ENCODE assay signal across 1 cellular context in genomic region chr16:11431915-11432465, GRCh38.
TF ChIP-seq lines count a peak whose summit lies in the region.

No MANE protein-coding gene starts in this region.

TF ChIP-seq in HepG2, 621 proteins besides CTCF, POLR2A, EP300 and RAD21 (continued from another document and continues in another):
- TF ChIP-seq E2F2 (CRISPR knock-in tag; IDR thresholded peaks at IDR 0.05; ENCODE audit: borderline replicate concordance), result no peak
- no peak for TF ChIP-seq RBM22 (optimal IDR thresholded peaks at IDR 0.05; ENCODE audit: low read length)
- TF ChIP-seq MTF1 (CRISPR knock-in tag; IDR thresholded peaks at IDR 0.05), result no peak
- no peak for TF ChIP-seq JDP2 (CRISPR knock-in tag; IDR thresholded peaks at IDR 0.05; ENCODE audit: borderline replicate concordance)
- TF ChIP-seq WIZ (CRISPR knock-in tag; IDR thresholded peaks at IDR 0.05), result no peak
- TF ChIP-seq GABPA (IDR thresholded peaks at IDR 0.05; ENCODE audit: low read depth, low read length), result no peak
- TF ChIP-seq GABPA (CRISPR knock-in tag; IDR thresholded peaks at IDR 0.05; ENCODE audit: low read depth), result no peak
- no peak for TF ChIP-seq RNF2 (conservative IDR thresholded peaks at IDR 0.05; ENCODE audit: low read depth)
- no peak for TF ChIP-seq RBM39 (IDR thresholded peaks at IDR 0.05; ENCODE audit: low read depth, low read length, poor library complexity, severe bottlenecking)
- no peak for TF ChIP-seq BCL6 (CRISPR knock-in tag; IDR thresholded peaks at IDR 0.05)
- peak; percentile 47; the same call in 1 of the 2 replicates for TF ChIP-seq PAXIP1 (CRISPR knock-in tag; conservative IDR thresholded peaks at IDR 0.05)
- TF ChIP-seq ZSCAN30 (CRISPR knock-in tag; IDR thresholded peaks at IDR 0.05), result no peak
- TF ChIP-seq ZNF143 (CRISPR knock-in tag; IDR thresholded peaks at IDR 0.05), result no peak
- no peak for TF ChIP-seq ZNF264 (CRISPR knock-in tag; IDR thresholded peaks at IDR 0.05)
- no peak for TF ChIP-seq ZNF589 (CRISPR knock-in tag; conservative IDR thresholded peaks at IDR 0.05)
- TF ChIP-seq MED1 (CRISPR knock-in tag; IDR thresholded peaks at IDR 0.05), result peak; percentile 18; the same call in 1 of the 2 replicates
- peak; percentile 46; the same call in 1 of the 2 replicates for TF ChIP-seq HDAC1 (CRISPR knock-in tag; IDR thresholded peaks at IDR 0.05)
- no peak for TF ChIP-seq PRMT3 (CRISPR knock-in tag; IDR thresholded peaks at IDR 0.05; ENCODE audit: borderline replicate concordance, low read depth)
- TF ChIP-seq, protein P1, sequence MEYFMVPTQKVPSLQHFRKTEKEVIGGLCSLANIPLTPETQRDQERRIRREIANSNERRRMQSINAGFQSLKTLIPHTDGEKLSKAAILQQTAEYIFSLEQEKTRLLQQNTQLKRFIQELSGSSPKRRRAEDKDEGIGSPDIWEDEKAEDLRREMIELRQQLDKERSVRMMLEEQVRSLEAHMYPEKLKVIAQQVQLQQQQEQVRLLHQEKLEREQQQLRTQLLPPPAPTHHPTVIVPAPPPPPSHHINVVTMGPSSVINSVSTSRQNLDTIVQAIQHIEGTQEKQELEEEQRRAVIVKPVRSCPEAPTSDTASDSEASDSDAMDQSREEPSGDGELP (IDR thresholded peaks at IDR 0.05; ENCODE audit: borderline replicate concordance, low read depth), result peak; percentile 60; the same call in 1 of the 2 replicates
- no peak for TF ChIP-seq ATF7 (IDR thresholded peaks at IDR 0.05)
- no peak for TF ChIP-seq ATF7 (CRISPR knock-in tag; IDR thresholded peaks at IDR 0.05)
- TF ChIP-seq, protein P2, sequence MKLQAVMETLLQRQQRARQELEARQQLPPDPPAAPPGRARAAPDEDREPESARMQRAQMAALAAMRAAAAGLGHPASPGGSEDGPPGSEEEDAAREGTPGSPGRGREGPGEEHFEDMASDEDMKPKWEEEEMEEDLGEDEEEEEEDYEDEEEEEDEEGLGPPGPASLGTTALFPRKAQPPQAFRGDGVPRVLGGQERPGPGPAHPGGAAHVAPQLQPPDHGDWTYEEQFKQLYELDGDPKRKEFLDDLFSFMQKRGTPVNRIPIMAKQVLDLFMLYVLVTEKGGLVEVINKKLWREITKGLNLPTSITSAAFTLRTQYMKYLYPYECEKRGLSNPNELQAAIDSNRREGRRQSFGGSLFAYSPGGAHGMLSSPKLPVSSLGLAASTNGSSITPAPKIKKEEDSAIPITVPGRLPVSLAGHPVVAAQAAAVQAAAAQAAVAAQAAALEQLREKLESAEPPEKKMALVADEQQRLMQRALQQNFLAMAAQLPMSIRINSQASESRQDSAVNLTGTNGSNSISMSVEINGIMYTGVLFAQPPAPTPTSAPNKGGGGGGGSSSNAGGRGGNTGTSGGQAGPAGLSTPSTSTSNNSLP (IDR thresholded peaks at IDR 0.05; ENCODE audit: low read depth, low read length), result no peak
- 0 out of 2 replicates have a peak, but pooled peaks have one; percentile 55 for TF ChIP-seq ZNF619 (CRISPR knock-in tag; IDR thresholded peaks at IDR 0.05)
- no peak for TF ChIP-seq THYN1 (CRISPR knock-in tag; IDR thresholded peaks at IDR 0.05; ENCODE audit: borderline replicate concordance, low read depth)
- TF ChIP-seq NAIF1 (CRISPR knock-in tag; IDR thresholded peaks at IDR 0.05; ENCODE audit: borderline replicate concordance), result no peak
- TF ChIP-seq ATF6 (CRISPR knock-in tag; conservative IDR thresholded peaks at IDR 0.05), result no peak
- peak; percentile 66 for TF ChIP-seq YY1 (IDR thresholded peaks at IDR 0.05; ENCODE audit: insufficient read depth, insufficient replicate concordance, low read depth, low read length)
- TF ChIP-seq ZNF337 (CRISPR knock-in tag; IDR thresholded peaks at IDR 0.05; ENCODE audit: borderline replicate concordance, low read depth), result no peak
- TF ChIP-seq ZGPAT (CRISPR knock-in tag; IDR thresholded peaks at IDR 0.05), result 0 out of 2 replicates have a peak, but pooled peaks have one; percentile 38
- TF ChIP-seq, protein P3, sequence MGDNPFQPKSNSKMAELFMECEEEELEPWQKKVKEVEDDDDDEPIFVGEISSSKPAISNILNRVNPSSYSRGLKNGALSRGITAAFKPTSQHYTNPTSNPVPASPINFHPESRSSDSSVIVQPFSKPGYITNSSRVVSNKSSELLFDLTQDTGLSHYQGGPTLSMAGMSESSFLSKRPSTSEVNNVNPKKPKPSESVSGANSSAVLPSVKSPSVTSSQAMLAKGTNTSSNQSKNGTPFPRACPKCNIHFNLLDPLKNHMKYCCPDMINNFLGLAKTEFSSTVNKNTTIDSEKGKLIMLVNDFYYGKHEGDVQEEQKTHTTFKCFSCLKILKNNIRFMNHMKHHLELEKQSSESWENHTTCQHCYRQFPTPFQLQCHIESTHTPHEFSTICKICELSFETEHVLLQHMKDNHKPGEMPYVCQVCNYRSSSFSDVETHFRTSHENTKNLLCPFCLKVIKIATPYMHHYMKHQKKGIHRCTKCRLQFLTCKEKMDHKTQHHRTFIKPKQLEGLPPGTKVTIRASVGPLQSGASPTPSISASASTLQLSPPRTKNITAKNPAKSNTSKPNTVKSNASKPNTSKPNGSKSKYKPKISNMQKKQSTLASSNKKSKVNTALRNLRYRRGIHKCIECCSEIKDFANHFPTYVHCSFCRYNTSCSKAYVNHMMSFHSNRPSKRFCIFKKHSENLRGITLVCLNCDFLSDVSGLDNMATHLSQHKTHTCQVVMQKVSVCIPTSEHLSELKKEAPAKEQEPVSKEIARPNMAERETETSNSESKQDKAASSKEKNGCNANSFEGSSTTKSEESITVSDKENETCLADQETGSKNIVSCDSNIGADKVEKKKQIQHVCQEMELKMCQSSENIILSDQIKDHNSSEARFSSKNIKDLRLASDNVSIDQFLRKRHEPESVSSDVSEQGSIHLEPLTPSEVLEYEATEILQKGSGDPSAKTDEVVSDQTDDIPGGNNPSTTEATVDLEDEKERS (CRISPR knock-in tag; IDR thresholded peaks at IDR 0.05), result peak; percentile 92
- TF ChIP-seq MIXL1 (CRISPR knock-in tag; IDR thresholded peaks at IDR 0.05), result peak; percentile 28; the same call in 1 of the 2 replicates
- TF ChIP-seq STAG1 (CRISPR knock-in tag; IDR thresholded peaks at IDR 0.05), result no peak
- TF ChIP-seq ZSCAN9 (CRISPR knock-in tag; IDR thresholded peaks at IDR 0.05; ENCODE audit: borderline replicate concordance), result no peak
- TF ChIP-seq ZNF709 (CRISPR knock-in tag; IDR thresholded peaks at IDR 0.05), result no peak
- TF ChIP-seq EHMT2 (IDR thresholded peaks at IDR 0.05; ENCODE audit: borderline replicate concordance, low read depth, low read length), result 0 out of 2 replicates have a peak, but pooled peaks have one; percentile 53
- TF ChIP-seq SOX5 (CRISPR knock-in tag; IDR thresholded peaks at IDR 0.05; ENCODE audit: borderline replicate concordance), result peak; percentile 69
- no peak for TF ChIP-seq ZBTB38 (CRISPR knock-in tag; IDR thresholded peaks at IDR 0.05)
- TF ChIP-seq, protein P4, sequence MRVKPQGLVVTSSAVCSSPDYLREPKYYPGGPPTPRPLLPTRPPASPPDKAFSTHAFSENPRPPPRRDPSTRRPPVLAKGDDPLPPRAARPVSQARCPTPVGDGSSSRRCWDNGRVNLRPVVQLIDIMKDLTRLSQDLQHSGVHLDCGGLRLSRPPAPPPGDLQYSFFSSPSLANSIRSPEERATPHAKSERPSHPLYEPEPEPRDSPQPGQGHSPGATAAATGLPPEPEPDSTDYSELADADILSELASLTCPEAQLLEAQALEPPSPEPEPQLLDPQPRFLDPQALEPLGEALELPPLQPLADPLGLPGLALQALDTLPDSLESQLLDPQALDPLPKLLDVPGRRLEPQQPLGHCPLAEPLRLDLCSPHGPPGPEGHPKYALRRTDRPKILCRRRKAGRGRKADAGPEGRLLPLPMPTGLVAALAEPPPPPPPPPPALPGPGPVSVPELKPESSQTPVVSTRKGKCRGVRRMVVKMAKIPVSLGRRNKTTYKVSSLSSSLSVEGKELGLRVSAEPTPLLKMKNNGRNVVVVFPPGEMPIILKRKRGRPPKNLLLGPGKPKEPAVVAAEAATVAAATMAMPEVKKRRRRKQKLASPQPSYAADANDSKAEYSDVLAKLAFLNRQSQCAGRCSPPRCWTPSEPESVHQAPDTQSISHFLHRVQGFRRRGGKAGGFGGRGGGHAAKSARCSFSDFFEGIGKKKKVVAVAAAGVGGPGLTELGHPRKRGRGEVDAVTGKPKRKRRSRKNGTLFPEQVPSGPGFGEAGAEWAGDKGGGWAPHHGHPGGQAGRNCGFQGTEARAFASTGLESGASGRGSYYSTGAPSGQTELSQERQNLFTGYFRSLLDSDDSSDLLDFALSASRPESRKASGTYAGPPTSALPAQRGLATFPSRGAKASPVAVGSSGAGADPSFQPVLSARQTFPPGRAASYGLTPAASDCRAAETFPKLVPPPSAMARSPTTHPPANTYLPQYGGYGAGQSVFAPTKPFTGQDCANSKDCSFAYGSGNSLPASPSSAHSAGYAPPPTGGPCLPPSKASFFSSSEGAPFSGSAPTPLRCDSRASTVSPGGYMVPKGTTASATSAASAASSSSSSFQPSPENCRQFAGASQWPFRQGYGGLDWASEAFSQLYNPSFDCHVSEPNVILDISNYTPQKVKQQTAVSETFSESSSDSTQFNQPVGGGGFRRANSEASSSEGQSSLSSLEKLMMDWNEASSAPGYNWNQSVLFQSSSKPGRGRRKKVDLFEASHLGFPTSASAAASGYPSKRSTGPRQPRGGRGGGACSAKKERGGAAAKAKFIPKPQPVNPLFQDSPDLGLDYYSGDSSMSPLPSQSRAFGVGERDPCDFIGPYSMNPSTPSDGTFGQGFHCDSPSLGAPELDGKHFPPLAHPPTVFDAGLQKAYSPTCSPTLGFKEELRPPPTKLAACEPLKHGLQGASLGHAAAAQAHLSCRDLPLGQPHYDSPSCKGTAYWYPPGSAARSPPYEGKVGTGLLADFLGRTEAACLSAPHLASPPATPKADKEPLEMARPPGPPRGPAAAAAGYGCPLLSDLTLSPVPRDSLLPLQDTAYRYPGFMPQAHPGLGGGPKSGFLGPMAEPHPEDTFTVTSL (CRISPR knock-in tag; IDR thresholded peaks at IDR 0.05; ENCODE audit: borderline replicate concordance), result 0 out of 2 replicates have a peak, but pooled peaks have one; percentile 41
- no peak for TF ChIP-seq ZBTB1 (CRISPR knock-in tag; IDR thresholded peaks at IDR 0.05; ENCODE audit: borderline replicate concordance)
- TF ChIP-seq CC2D1A (CRISPR knock-in tag; IDR thresholded peaks at IDR 0.05), result no peak
- no peak for TF ChIP-seq ZFP41 (CRISPR knock-in tag; IDR thresholded peaks at IDR 0.05; ENCODE audit: borderline replicate concordance)
- TF ChIP-seq PHB2 (IDR thresholded peaks at IDR 0.05; ENCODE audit: partially characterized antibody), result no peak
- TF ChIP-seq NFYB (CRISPR knock-in tag; IDR thresholded peaks at IDR 0.05), result no peak
- no peak for TF ChIP-seq ZFY (CRISPR knock-in tag; IDR thresholded peaks at IDR 0.05)
- no peak for TF ChIP-seq HNRNPL (IDR thresholded peaks at IDR 0.05; ENCODE audit: low read depth, low read length)
- TF ChIP-seq SOX13 (IDR thresholded peaks at IDR 0.05), result no peak
- TF ChIP-seq SOX13 (CRISPR knock-in tag; conservative IDR thresholded peaks at IDR 0.05 in 1 of 2, IDR thresholded peaks at IDR 0.05 in 1 of 2), result peak in 1 of 2 experiments; percentile 71; a peak in 2 of 4 replicates
- TF ChIP-seq MXI1 (IDR thresholded peaks at IDR 0.05; ENCODE audit: borderline replicate concordance, low read depth, low read length), result no peak
